In genomic region chr4:87555751-87556619, GRCh38 we compare ENCODE assay signal across 1 cellular context.
TF ChIP-seq lines count a peak whose summit lies in the region.

No MANE protein-coding gene starts in this region.

TF ChIP-seq in SK-N-SH treated with all-trans-retinoic acid at 6 μM for 48 hours, 23 proteins besides CTCF, POLR2A, EP300 and RAD21 (continued from another document):
- no peak for TF ChIP-seq CSRNP3 (CRISPR knock-in tag; IDR thresholded peaks at IDR 0.05)
- no peak for TF ChIP-seq ZC3H10 (CRISPR knock-in tag; IDR thresholded peaks at IDR 0.05)
- no peak for TF ChIP-seq SNAI2 (CRISPR knock-in tag; IDR thresholded peaks at IDR 0.05)
- no peak for TF ChIP-seq ZFP3 (CRISPR knock-in tag; IDR thresholded peaks at IDR 0.05)
- TF ChIP-seq ISL1 (CRISPR knock-in tag; IDR thresholded peaks at IDR 0.05): no peak
- no peak for TF ChIP-seq TSHZ2 (CRISPR knock-in tag; IDR thresholded peaks at IDR 0.05)
- TF ChIP-seq ARNTL (CRISPR knock-in tag; IDR thresholded peaks at IDR 0.05; ENCODE audit: borderline replicate concordance, low read depth): no peak
